7 cellular contexts compared by ENCODE assay signal in the genomic region with DNA sequence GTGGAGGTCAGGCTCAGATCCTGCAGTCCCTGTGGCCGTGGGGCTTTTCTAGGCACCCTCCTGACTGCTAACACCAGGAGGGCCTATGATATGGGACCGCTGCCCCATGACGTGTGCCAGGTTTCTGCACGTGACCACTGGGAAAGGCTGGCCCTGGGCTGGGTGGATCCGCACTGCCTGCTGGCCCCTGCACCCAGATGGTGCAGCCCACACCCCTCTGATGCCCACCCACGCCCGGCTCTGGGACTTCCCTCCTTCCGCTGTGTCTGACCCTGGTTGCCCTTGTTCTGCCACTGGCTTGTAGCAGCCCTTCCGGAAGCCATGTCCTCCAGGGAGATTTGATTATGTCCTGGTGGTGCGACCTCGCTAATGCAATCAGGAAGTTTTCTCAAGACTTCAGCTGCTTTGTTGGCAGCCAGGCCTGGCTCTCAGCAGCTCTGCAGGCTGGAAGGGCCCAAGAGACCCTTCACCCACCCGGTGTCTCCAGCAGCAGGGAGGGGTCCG.
DNase-seq lines count a peak whose midpoint lies in the region; ATAC-seq, FAIRE-seq and TF ChIP-seq lines count a peak whose summit lies in the region.
"Not testable (repeated sequence)": the region's sequence is repeated elsewhere in the genome, so short reads cannot be mapped to it uniquely, and the experiment has no call there.

No MANE protein-coding gene starts in this region.

- H4K20me1 ChIP-seq in HepG2 (ENCODE audit: insufficient read depth, low read length): not testable (repeated sequence)

- H3K14ac ChIP-seq in neuronal stem cell (ENCODE audit: low read length): peak overlapping the region; percentile 21

- not testable (repeated sequence) for BruUV-seq in HepG2 (replicated peaks; lab: Mats Ljungman, UMichigan)

- not testable (repeated sequence) for H3K27me3 Mint-ChIP-seq in chondrocyte (ENCODE audit: low read depth)

- H4K8ac ChIP-seq in neuronal stem cell (ENCODE audit: low read depth, low read length): not testable (repeated sequence)

- CTCF ChIA-PET in HepG2 (lab: Yijun Ruan, JAX; ENCODE audit: low intra/inter-chr PET ratio, low total read pairs): not testable (repeated sequence)

- not testable (repeated sequence) for H3K36me3 ChIP-seq in left ventricle myocardium inferior; HepG2 (replicated peaks in 1 of 2; ENCODE audit: control insufficient read depth in 1 of 2, insufficient read depth in 2 of 2, low read length in 2 of 2); neuronal stem cell (replicated peaks in 1 of 2; ENCODE audit: control insufficient read depth in 2 of 2, insufficient read depth in 2 of 2, low read length in 2 of 2)

- in situ Hi-C loops in HepG2 (cut with HindIII; ENCODE audit: extremely low pct_ligation_motif_present, low pct_unique_long_range_greater_than_20kb): loop anchor here (5.0 kb wide), 1 partner anchor 236 kb away; no protein-coding TSS in a partner anchor

- TF ChIP-seq CTCF in HL-60 (IDR thresholded peaks at IDR 0.05; ENCODE audit: insufficient read depth, low read length); chondrocyte (IDR thresholded peaks at IDR 0.05); fibroblast of pulmonary artery (IDR thresholded peaks at IDR 0.05; ENCODE audit: low read length, missing control alignments); HepG2 (CRISPR knock-in tag; IDR thresholded peaks at IDR 0.05): not testable (repeated sequence)
- TF ChIP-seq CTCF in left ventricle myocardium inferior (IDR thresholded peaks at IDR 0.05; ENCODE audit: borderline replicate concordance): peak; percentile 40

- TF ChIP-seq EP300 in HepG2 (IDR thresholded peaks at IDR 0.05; ENCODE audit: low read depth in 2 of 2, low read length in 2 of 2); HepG2 (CRISPR knock-in tag; IDR thresholded peaks at IDR 0.05; ENCODE audit: borderline replicate concordance): not testable (repeated sequence)

- H3K9ac ChIP-seq in HepG2 (ENCODE audit: insufficient read depth, low read depth, low read length); neuronal stem cell (ENCODE audit: low read depth, low read length, poor library complexity): not testable (repeated sequence)

- H3K27ac ChIP-seq in HL-60 (replicated peaks); HepG2 (ENCODE audit: extremely low read length, insufficient read depth, low read length); neuronal stem cell (replicated peaks; ENCODE audit: low read length): not testable (repeated sequence)
- H3K27ac ChIP-seq in left ventricle myocardium inferior (replicated peaks): peak overlapping the region; percentile 2

- not testable (repeated sequence) for H3K9me3 Mint-ChIP-seq in chondrocyte (ENCODE audit: low read depth)

- H3K36me3 Mint-ChIP-seq in chondrocyte (ENCODE audit: low read depth): not testable (repeated sequence)

- not testable (repeated sequence) for H3K79me2 ChIP-seq in HepG2 (ENCODE audit: insufficient read depth, low read length)

- TF ChIP-seq RAD21 in HepG2 (CRISPR knock-in tag; IDR thresholded peaks at IDR 0.05): not testable (repeated sequence)

- H3K23ac ChIP-seq in neuronal stem cell (ENCODE audit: low read depth, low read length, poor library complexity): peak overlapping the region; percentile 55

- not testable (repeated sequence) for H3K27me3 ChIP-seq in HL-60 (ENCODE audit: insufficient read depth, poor library complexity, severe bottlenecking); neuronal stem cell (ENCODE audit: control insufficient read depth in 3 of 3, insufficient read depth in 3 of 3, low read depth in 1 of 3, low read length in 3 of 3)
- H3K27me3 ChIP-seq in left ventricle myocardium inferior (ENCODE audit: low read depth) (peaks cover 29% of the 10 kb centered on the region), HepG2 (ENCODE audit: control insufficient read depth in 1 of 2, insufficient read depth in 2 of 2, low read length in 2 of 2) (peaks cover 9 to 35% of the 10 kb centered on the region in 2 experiments; a peak in 3 of 5 replicates)

- POLR2A ChIA-PET in HepG2 (lab: Yijun Ruan, JAX): not testable (repeated sequence)

- peaks cover 11% of the 10 kb centered on the region for H3K4me1 Mint-ChIP-seq in chondrocyte (ENCODE audit: low read depth)

- not testable (repeated sequence) for H3K79me1 ChIP-seq in neuronal stem cell (ENCODE audit: low read depth, low read length)

- not testable (repeated sequence) for H3K9me3 ChIP-seq in left ventricle myocardium inferior (replicated peaks); HepG2 (ENCODE audit: low read length); neuronal stem cell (replicated peaks in 1 of 2; ENCODE audit: control insufficient read depth in 2 of 2, insufficient read depth in 1 of 2, low read depth in 1 of 2, low read length in 2 of 2)

- not testable (repeated sequence) for H3K4ac ChIP-seq in neuronal stem cell (ENCODE audit: low read length)

- H3K4me1 ChIP-seq in left ventricle myocardium inferior: peaks cover 37% of the 10 kb centered on the region
- not testable (repeated sequence) for H3K4me1 ChIP-seq in HepG2 (ENCODE audit: insufficient read depth, low read length); neuronal stem cell (ENCODE audit: control insufficient read depth in 2 of 2, insufficient read depth in 1 of 2, low read depth in 1 of 2, low read length in 2 of 2)

- FAIRE-seq in HepG2 (lab: Jason Lieb, UNC): peak; percentile 60

- H2AFZ ChIP-seq in HepG2 (ENCODE audit: low read length); neuronal stem cell (ENCODE audit: low read length): not testable (repeated sequence)

- not testable (repeated sequence) for H2BK5ac ChIP-seq in neuronal stem cell (ENCODE audit: low read length)

- peak overlapping the region; percentile 69 for H3K27ac Mint-ChIP-seq in chondrocyte (ENCODE audit: unreplicated experiment)

- not testable (repeated sequence) for TF ChIP-seq POLR2A in HepG2 (IDR thresholded peaks at IDR 0.05; ENCODE audit: insufficient read depth in 1 of 2, low read depth in 2 of 2, low read length in 2 of 2)

- H2AK5ac ChIP-seq in neuronal stem cell (ENCODE audit: low read depth, low read length): not testable (repeated sequence)

- not testable (repeated sequence) for H3K4me3 ChIP-seq in HL-60 (replicated peaks; ENCODE audit: insufficient read depth, low read length); fibroblast of pulmonary artery (replicated peaks; ENCODE audit: low read depth, low read length); left ventricle myocardium inferior; neuronal stem cell (ENCODE audit: low read length in 2 of 2)
- peak overlapping the region in 1 of 3 experiments; percentile 28; a peak in 1 of 6 replicates for H3K4me3 ChIP-seq in HepG2 (replicated peaks in 1 of 3; ENCODE audit: insufficient read depth in 1 of 3, low read depth in 2 of 3, low read length in 3 of 3)

- peak overlapping the region; percentile 64 for H3K18ac ChIP-seq in neuronal stem cell (ENCODE audit: low read length)

- H3K4me2 ChIP-seq in HepG2 (ENCODE audit: low read depth, low read length): peak overlapping the region; percentile 27; the same call in 1 of the 2 replicates
- H3K4me2 ChIP-seq in neuronal stem cell (ENCODE audit: insufficient read depth, low read length, poor library complexity, severe bottlenecking): not testable (repeated sequence)

- not testable (repeated sequence) for H3K4me3 Mint-ChIP-seq in chondrocyte (ENCODE audit: unreplicated experiment)

- DNase-seq in HL-60 (ENCODE audit: low read depth in 1 of 2, low spot score in 1 of 2) (peak; percentile 25 to 53), fibroblast of pulmonary artery (ENCODE audit: low read depth) (peak; percentile 23), left ventricle myocardium inferior (peak; percentile 45)
- not testable (repeated sequence) for DNase-seq in chondrocyte (ENCODE audit: low spot score); HepG2 (ENCODE audit: low spot score); neuronal stem cell (ENCODE audit: low spot score)

- not testable (repeated sequence) for H4K91ac ChIP-seq in neuronal stem cell (ENCODE audit: low read depth, low read length, poor library complexity)

- intact Hi-C loops in left ventricle myocardium inferior (cut with micrococcal nuclease); HepG2 (cut with micrococcal nuclease; ENCODE audit: unreplicated experiment): not testable (repeated sequence)

- not testable (repeated sequence) for H2BK12ac ChIP-seq in neuronal stem cell (ENCODE audit: low read length)

- not testable (repeated sequence) for ATAC-seq in SK-N-SH treated with all-trans-retinoic acid at 6 μM for 48 hours, HepG2

- H2BK15ac ChIP-seq in neuronal stem cell (ENCODE audit: low read length): peak overlapping the region; percentile 49

- WGBS in HepG2 (ENCODE audit: low lambda C conversion rate): 12% methylated on average over 9 of the region's 13 CpGs
- WGBS in neuronal stem cell (ENCODE audit: extremely low coverage in 2 of 2, insufficient read length in 2 of 2, insufficient replicate concordance in 1 of 2), 2 donors: no CpG with 5 or more reads among the region's 13 CpGs

- not testable (repeated sequence) for H2BK120ac ChIP-seq in neuronal stem cell (ENCODE audit: low read depth, low read length)

TF ChIP-seq in SK-N-SH treated with all-trans-retinoic acid at 6 μM for 48 hours, 23 proteins besides CTCF, POLR2A, EP300 and RAD21 (continues in another document):
- peak; percentile 41 for TF ChIP-seq ISL1 (CRISPR knock-in tag; IDR thresholded peaks at IDR 0.05)
- peak; percentile 95 for TF ChIP-seq TCF4 (CRISPR knock-in tag; IDR thresholded peaks at IDR 0.05; ENCODE audit: borderline replicate concordance)
